1 cellular context compared by ENCODE assay signal in the genomic region with DNA sequence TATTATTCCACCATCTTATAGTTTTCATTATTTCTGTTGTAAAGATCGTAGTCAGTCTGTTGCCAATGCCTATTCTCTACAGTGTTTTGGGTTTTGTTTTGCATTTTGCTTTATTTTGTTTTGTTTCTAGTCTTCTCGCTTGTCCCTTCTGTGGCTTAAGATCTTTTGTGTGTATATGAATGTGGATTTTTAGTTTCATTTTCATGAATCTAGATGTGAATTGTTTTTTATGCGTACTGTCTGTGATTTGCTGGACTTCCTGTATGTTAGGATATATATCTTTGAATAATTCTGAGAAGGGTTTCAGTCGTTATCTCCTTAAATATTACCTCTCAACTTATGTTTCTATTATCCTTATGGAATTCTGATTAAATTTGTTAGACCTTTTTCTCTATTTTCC.
TF ChIP-seq lines count a peak whose summit lies in the region.

No MANE protein-coding gene starts in this region.

TF ChIP-seq in GM23338, 12 proteins besides CTCF, POLR2A, EP300 and RAD21:
- TF ChIP-seq, protein P1, sequence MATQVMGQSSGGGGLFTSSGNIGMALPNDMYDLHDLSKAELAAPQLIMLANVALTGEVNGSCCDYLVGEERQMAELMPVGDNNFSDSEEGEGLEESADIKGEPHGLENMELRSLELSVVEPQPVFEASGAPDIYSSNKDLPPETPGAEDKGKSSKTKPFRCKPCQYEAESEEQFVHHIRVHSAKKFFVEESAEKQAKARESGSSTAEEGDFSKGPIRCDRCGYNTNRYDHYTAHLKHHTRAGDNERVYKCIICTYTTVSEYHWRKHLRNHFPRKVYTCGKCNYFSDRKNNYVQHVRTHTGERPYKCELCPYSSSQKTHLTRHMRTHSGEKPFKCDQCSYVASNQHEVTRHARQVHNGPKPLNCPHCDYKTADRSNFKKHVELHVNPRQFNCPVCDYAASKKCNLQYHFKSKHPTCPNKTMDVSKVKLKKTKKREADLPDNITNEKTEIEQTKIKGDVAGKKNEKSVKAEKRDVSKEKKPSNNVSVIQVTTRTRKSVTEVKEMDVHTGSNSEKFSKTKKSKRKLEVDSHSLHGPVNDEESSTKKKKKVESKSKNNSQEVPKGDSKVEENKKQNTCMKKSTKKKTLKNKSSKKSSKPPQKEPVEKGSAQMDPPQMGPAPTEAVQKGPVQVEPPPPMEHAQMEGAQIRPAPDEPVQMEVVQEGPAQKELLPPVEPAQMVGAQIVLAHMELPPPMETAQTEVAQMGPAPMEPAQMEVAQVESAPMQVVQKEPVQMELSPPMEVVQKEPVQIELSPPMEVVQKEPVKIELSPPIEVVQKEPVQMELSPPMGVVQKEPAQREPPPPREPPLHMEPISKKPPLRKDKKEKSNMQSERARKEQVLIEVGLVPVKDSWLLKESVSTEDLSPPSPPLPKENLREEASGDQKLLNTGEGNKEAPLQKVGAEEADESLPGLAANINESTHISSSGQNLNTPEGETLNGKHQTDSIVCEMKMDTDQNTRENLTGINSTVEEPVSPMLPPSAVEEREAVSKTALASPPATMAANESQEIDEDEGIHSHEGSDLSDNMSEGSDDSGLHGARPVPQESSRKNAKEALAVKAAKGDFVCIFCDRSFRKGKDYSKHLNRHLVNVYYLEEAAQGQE (IDR thresholded peaks at IDR 0.05; ENCODE audit: unreplicated experiment), result no peak
- no peak for TF ChIP-seq EZH2phosphoT487 (IDR thresholded peaks at IDR 0.05; ENCODE audit: unreplicated experiment)
- no peak for TF ChIP-seq EZH2 (IDR thresholded peaks at IDR 0.05; ENCODE audit: low read depth, unreplicated experiment)
- no peak for TF ChIP-seq ZNF114 (CRISPR knock-in tag; IDR thresholded peaks at IDR 0.05)
- no peak for TF ChIP-seq CREB1 (CRISPR knock-in tag; IDR thresholded peaks at IDR 0.05; ENCODE audit: low read depth)
- TF ChIP-seq POLR2AphosphoS5 (IDR thresholded peaks at IDR 0.05; ENCODE audit: low read depth), result no peak
- TF ChIP-seq STAT1 (IDR thresholded peaks at IDR 0.05; ENCODE audit: unreplicated experiment), result no peak
- no peak for TF ChIP-seq NANOG (IDR thresholded peaks at IDR 0.05; ENCODE audit: borderline replicate concordance)
- no peak for TF ChIP-seq JUNB (IDR thresholded peaks at IDR 0.05; ENCODE audit: unreplicated experiment)
- TF ChIP-seq, protein P2, sequence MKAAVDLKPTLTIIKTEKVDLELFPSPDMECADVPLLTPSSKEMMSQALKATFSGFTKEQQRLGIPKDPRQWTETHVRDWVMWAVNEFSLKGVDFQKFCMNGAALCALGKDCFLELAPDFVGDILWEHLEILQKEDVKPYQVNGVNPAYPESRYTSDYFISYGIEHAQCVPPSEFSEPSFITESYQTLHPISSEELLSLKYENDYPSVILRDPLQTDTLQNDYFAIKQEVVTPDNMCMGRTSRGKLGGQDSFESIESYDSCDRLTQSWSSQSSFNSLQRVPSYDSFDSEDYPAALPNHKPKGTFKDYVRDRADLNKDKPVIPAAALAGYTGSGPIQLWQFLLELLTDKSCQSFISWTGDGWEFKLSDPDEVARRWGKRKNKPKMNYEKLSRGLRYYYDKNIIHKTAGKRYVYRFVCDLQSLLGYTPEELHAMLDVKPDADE (IDR thresholded peaks at IDR 0.05), result no peak
TF ChIP-seq in GM23338: peak in this region for 0.
